Comparison of ENCODE assay signal across 8 cellular contexts in genomic region chr11:95835768-95836488, GRCh38.
DNase-seq lines count a peak whose midpoint lies in the region; ATAC-seq and TF ChIP-seq lines count a peak whose summit lies in the region.

No MANE protein-coding gene starts in this region.

- in situ Hi-C loops in GM13977 (cut with MboI; ENCODE audit: low pct_unique_long_range_greater_than_20kb, low sequenced_read_pairs, unreplicated experiment), result loop anchor here (25.0 kb wide), 1 partner anchor 551 kb away; the partner anchor contains the start of genes CCDC82 and JRKL

- TF ChIP-seq CTCF in GM13977 (IDR thresholded peaks at IDR 0.05; ENCODE audit: extremely low read depth, insufficient read depth, missing control alignments), result peak; percentile 82

- DNase-seq in GM13977 (ENCODE audit: low spot score), result peak; percentile 19
- peak; percentile 44 for DNase-seq in NCI-H128 (lab: John Stamatoyannopoulos, UW; ENCODE audit: unreplicated experiment)
- DNase-seq in T-helper 1 cell, result peak; percentile 16 to 49 (median 29)
- peak in 42 of 58 donors; percentile 1 to 79 (median 16) for DNase-seq in anterior cingulate cortex (lab: John Stamatoyannopoulos, UW)
- peak; percentile 42 for DNase-seq in hepatic stellate cell (ENCODE audit: low spot score)
- DNase-seq in skeletal muscle cell (ENCODE audit: low read depth), result peak; percentile 80

- ATAC-seq in HG02798 (IDR thresholded peaks at IDR 0.05; ENCODE audit: poor library complexity, unreplicated experiment) (peak; percentile 85), HG02970 (IDR thresholded peaks at IDR 0.05; ENCODE audit: low FRiP score, unreplicated experiment) (no peak)

- no peak overlapping the region for H3K4me3 ChIP-seq in skeletal muscle cell (ENCODE audit: low read depth, low read length)

Comparison
In these comparisons a context has a peak if more than half of its experiments do, and no peak if none do; other contexts are left out.
1. DNase-seq: peak in every context shown above with its lines; median percentile 80 in skeletal muscle cell; 44 in NCI-H128; 42 in hepatic stellate cell; 29 in T-helper 1 cell; 19 in GM13977; 16 in anterior cingulate cortex.